8 cellular contexts compared by ENCODE assay signal in the genomic region with DNA sequence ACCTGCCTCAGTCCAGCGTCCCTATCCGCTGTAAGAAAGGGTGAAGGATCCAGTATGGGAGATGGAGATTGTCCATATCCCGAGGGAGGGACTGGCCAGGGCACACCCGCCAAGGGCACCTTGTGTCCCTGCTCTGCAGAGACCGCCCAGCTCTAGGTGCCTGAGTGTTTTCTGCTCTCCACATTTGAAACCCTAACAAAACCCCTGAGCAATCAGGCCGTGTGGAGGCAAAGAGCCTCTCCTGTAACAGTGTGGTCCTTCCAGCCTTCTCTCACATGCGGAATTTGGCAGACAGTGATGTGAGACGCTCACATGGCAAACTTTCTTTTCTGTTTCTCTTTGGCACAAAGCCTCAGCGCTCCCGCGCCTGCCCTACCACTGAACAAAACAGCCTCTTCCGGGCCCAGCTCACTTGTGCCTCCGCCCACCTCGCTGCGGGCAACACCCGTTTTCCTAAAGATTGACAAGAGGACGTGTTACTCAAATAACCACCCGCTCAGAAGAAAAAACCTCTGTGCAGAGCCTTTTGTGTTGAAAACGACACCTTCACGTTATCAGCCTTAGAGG.
DNase-seq lines count a peak whose midpoint lies in the region; ATAC-seq and TF ChIP-seq lines count a peak whose summit lies in the region.

No MANE protein-coding gene starts in this region.

- peaks cover 2% of the 10 kb centered on the region for H3K4me1 ChIP-seq in NT2/D1 (ENCODE audit: insufficient read depth, insufficient read length)

- H3K27me3 Mint-ChIP-seq in activated T-helper 1 cell treated with anti-CD3 and anti-CD28 coated beads, Interleukin-12 subunit alpha, Interleukin-12 subunit beta, Interleukin-2, Interleukin-4 antibody, amounts not matched to agents 30 ng/mL and 10 ng/mL and 1 ng/mL, durations not matched to agents 14 hours and 24 hours and 36 hours (ENCODE audit: insufficient read depth) = no peaks in the 10 kb centered on the region

- DNase-seq in DMS153 (lab: John Stamatoyannopoulos, UW) (peak; percentile 78), NT2/D1 (ENCODE audit: low read depth, low spot score) (no peak), left kidney (ENCODE audit: low read depth, low spot score) (peak; percentile 74), WERI-Rb-1 (no peak), ACHN (no peak)
- peak; percentile 81 for DNase-seq in activated T-helper 1 cell treated with anti-CD3 and anti-CD28 coated beads, Interleukin-12 subunit alpha, Interleukin-12 subunit beta, Interleukin-2, Interleukin-4 antibody, amounts not matched to agents 30 ng/mL and 10 ng/mL and 1 ng/mL, durations not matched to agents 14 hours and 24 hours and 36 hours (ENCODE audit: low spot score)
- peak; percentile 74 to 82 for DNase-seq in stimulated activated CD4-positive, alpha-beta T cell treated with anti-CD3 and anti-CD28 coated beads, Interleukin-4, amount 100 ng/mL, for 4 hours

- H3K4me3 Mint-ChIP-seq in activated T-helper 1 cell treated with anti-CD3 and anti-CD28 coated beads, Interleukin-12 subunit alpha, Interleukin-12 subunit beta, Interleukin-2, Interleukin-4 antibody, amounts not matched to agents 30 ng/mL and 10 ng/mL and 1 ng/mL, durations not matched to agents 14 hours and 24 hours and 36 hours = peak overlapping the region; percentile 57

- H3K4me3 ChIP-seq in NT2/D1 (ENCODE audit: insufficient read length, low read depth) (peak overlapping the region; percentile 3), WERI-Rb-1 (ENCODE audit: low read depth, low read length) (no peak overlapping the region)

- H3K9ac ChIP-seq in NT2/D1 (ENCODE audit: insufficient read length, low read depth) = peak overlapping the region; percentile 79

- no peaks in the 10 kb centered on the region for H3K27me3 ChIP-seq in NT2/D1 (ENCODE audit: insufficient read depth, insufficient read length)
- no peaks in the 10 kb centered on the region for H3K27me3 ChIP-seq in WERI-Rb-1 (ENCODE audit: insufficient read depth, low read depth, severe bottlenecking)

- no peak overlapping the region for H3K27ac ChIP-seq in WERI-Rb-1

- H3K36me3 Mint-ChIP-seq in activated T-helper 1 cell treated with anti-CD3 and anti-CD28 coated beads, Interleukin-12 subunit alpha, Interleukin-12 subunit beta, Interleukin-2, Interleukin-4 antibody, amounts not matched to agents 30 ng/mL and 10 ng/mL and 1 ng/mL, durations not matched to agents 14 hours and 24 hours and 36 hours (ENCODE audit: low read depth) = no peaks in the 10 kb centered on the region

- peak overlapping the region; percentile 78 for H3K27ac Mint-ChIP-seq in activated T-helper 1 cell treated with anti-CD3 and anti-CD28 coated beads, Interleukin-12 subunit alpha, Interleukin-12 subunit beta, Interleukin-2, Interleukin-4 antibody, amounts not matched to agents 30 ng/mL and 10 ng/mL and 1 ng/mL, durations not matched to agents 14 hours and 24 hours and 36 hours

- in situ Hi-C loops in ACHN (cut with HindIII; ENCODE audit: low pct_ligation_motif_present, low pct_unique_long_range_greater_than_20kb, low sequenced_read_pairs) = no loop called here

- intact Hi-C loops in activated T-helper 1 cell treated with anti-CD3 and anti-CD28 coated beads, Interleukin-12 subunit alpha, Interleukin-12 subunit beta, Interleukin-2, Interleukin-4 antibody, amounts not matched to agents 30 ng/mL and 10 ng/mL and 1 ng/mL, durations not matched to agents 14 hours and 24 hours and 36 hours (cut with micrococcal nuclease) = no loop called here

- peaks cover 11% of the 10 kb centered on the region for H3K4me1 Mint-ChIP-seq in activated T-helper 1 cell treated with anti-CD3 and anti-CD28 coated beads, Interleukin-12 subunit alpha, Interleukin-12 subunit beta, Interleukin-2, Interleukin-4 antibody, amounts not matched to agents 30 ng/mL and 10 ng/mL and 1 ng/mL, durations not matched to agents 14 hours and 24 hours and 36 hours (ENCODE audit: low read depth)

- H3K9me3 ChIP-seq in NT2/D1 (ENCODE audit: insufficient read depth, low read length) (no peaks in the 10 kb centered on the region), WERI-Rb-1 (ENCODE audit: severe bottlenecking) (no peaks in the 10 kb centered on the region)

- ATAC-seq in HG02852 (IDR thresholded peaks at IDR 0.05; ENCODE audit: unreplicated experiment) = no peak

- H3K9me3 Mint-ChIP-seq in activated T-helper 1 cell treated with anti-CD3 and anti-CD28 coated beads, Interleukin-12 subunit alpha, Interleukin-12 subunit beta, Interleukin-2, Interleukin-4 antibody, amounts not matched to agents 30 ng/mL and 10 ng/mL and 1 ng/mL, durations not matched to agents 14 hours and 24 hours and 36 hours = no peaks in the 10 kb centered on the region

- TF ChIP-seq CTCF in WERI-Rb-1 (IDR thresholded peaks at IDR 0.05; ENCODE audit: low read depth, low read length) = no peak

- no peaks in the 10 kb centered on the region for H3K36me3 ChIP-seq in NT2/D1 (ENCODE audit: insufficient read depth, insufficient read length, low read length)
- no peaks in the 10 kb centered on the region for H3K36me3 ChIP-seq in WERI-Rb-1

Comparison
In these comparisons a context has a peak if more than half of its experiments do, and no peak if none do; other contexts are left out.
1. DNase-seq: peak in DMS153 (single experiment), activated T-helper 1 cell treated with anti-CD3 and anti-CD28 coated beads, Interleukin-12 subunit alpha, Interleukin-12 subunit beta, Interleukin-2, Interleukin-4 antibody, amounts not matched to agents 30 ng/mL and 10 ng/mL and 1 ng/mL, durations not matched to agents 14 hours and 24 hours and 36 hours (single experiment), left kidney (single experiment) and stimulated activated CD4-positive, alpha-beta T cell treated with anti-CD3 and anti-CD28 coated beads, Interleukin-4, amount 100 ng/mL, for 4 hours (2 of 2); none in NT2/D1 (single experiment), WERI-Rb-1 (single experiment) and ACHN (single experiment).